ENCODE assay signal across 1 cellular context in genomic region chr2:150478206-150478974, GRCh38.
TF ChIP-seq lines count a peak whose summit lies in the region.

No MANE protein-coding gene starts in this region.

TF ChIP-seq in H1, 55 proteins besides CTCF, POLR2A, EP300 and RAD21:
- TF ChIP-seq CEBPB (IDR thresholded peaks at IDR 0.05; ENCODE audit: low read depth, low read length) (no peak), TEAD4 (IDR thresholded peaks at IDR 0.05; ENCODE audit: low read depth, low read length) (peak; percentile 31; the same call in 1 of the 2 replicates)
TF ChIP-seq in H1: peak in this region for 1.
